Comparison of ENCODE assay signal across 9 cellular contexts in the genomic region with DNA sequence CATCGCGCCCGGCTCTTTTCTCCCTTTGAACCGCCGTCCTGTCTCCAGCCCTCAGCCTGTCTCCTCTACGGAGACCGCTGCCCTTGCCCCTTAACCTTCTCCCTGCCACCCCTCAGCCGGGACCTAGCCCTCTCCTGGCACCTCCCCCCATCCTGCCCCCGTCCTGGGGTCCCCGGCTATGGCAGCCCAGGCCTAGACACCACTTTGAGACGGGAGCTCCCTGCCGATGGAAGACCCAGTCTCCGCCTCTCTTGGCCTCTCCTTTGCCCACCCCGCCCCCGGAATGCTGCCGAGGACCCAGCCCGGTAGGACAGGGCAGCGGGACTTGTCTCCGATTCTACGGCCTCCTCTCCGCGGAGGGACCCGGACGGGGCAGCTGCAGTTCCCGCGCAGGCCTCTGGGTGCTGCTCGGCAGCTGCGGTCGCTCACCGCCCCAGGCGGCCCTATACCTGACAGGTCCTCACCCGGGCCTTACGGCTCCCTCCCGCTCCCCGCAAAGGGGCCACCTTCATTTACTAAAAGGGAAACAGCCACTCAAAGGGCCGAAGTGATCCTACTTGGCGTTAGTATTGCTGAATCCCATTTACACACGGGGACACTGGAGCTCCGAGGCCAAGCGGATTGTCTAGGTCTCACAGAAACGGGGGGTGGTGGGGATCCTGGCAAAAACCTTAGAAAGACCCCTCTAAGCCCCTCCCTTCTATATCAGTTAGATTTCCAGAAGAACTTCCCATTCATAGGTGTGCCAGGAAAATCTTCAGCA. TPM values are rescaled to one million over a fixed set of nuclear protein-coding genes. Genes with fewer than 3 reads are reported as not detected.
DNase-seq lines count a peak whose midpoint lies in the region; ATAC-seq and TF ChIP-seq lines count a peak whose summit lies in the region.
"Had no signal": no experiment of that assay in that cellular context is flagged by ENCODE, and none has a peak within 500 bp of the region (broad histone marks: within the 10 kb centered on the region; RNA-seq: fewer than 3 reads in every experiment).

No MANE protein-coding gene starts in this region.

- peaks cover 65% of the 10 kb centered on the region for H3K27me3 Mint-ChIP-seq in nephron (ENCODE audit: low read depth)
- H3K27me3 Mint-ChIP-seq in stimulated activated naive CD8-positive, alpha-beta T cell treated with anti-CD3 and anti-CD28 coated beads, Interleukin-15, amount 100 ng/mL, for 72 hours: peaks cover 72% of the 10 kb centered on the region

- ATAC-seq in stimulated activated naive CD8-positive, alpha-beta T cell treated with anti-CD3 and anti-CD28 coated beads, Interleukin-15, amount 100 ng/mL, for 72 hours: peak; percentile 98
- no peak for ATAC-seq in HG03097 (IDR thresholded peaks at IDR 0.05; ENCODE audit: low FRiP score, unreplicated experiment)

- DNase-seq in GM12865 (ENCODE audit: low read depth) (peak; percentile 73), HT-29 (ENCODE audit: low spot score) (peak; percentile 81), RKO (ENCODE audit: low spot score) (peak; percentile 64), activated T-helper 1 cell treated with Interleukin-2 at 50 U/mL for 16 hours (ENCODE audit: low read depth) (peak; percentile 51), fibroblast of pulmonary artery (ENCODE audit: low read depth) (peak; percentile 60)
- peak; percentile 75 to 76 for DNase-seq in stimulated activated naive CD8-positive, alpha-beta T cell treated with anti-CD3 and anti-CD28 coated beads, Interleukin-15, amount 100 ng/mL, for 72 hours

- no peaks in the 10 kb centered on the region for H3K4me1 Mint-ChIP-seq in nephron
- H3K4me1 Mint-ChIP-seq in stimulated activated naive CD8-positive, alpha-beta T cell treated with anti-CD3 and anti-CD28 coated beads, Interleukin-15, amount 100 ng/mL, for 72 hours: peaks cover 14% of the 10 kb centered on the region

- H3K27ac Mint-ChIP-seq in nephron: no peak overlapping the region
- H3K27ac Mint-ChIP-seq in stimulated activated naive CD8-positive, alpha-beta T cell treated with anti-CD3 and anti-CD28 coated beads, Interleukin-15, amount 100 ng/mL, for 72 hours: peak overlapping the region in 1 of 2 donors; percentile 48

- no peaks in the 10 kb centered on the region for H3K9me3 Mint-ChIP-seq in nephron
- no peaks in the 10 kb centered on the region for H3K9me3 Mint-ChIP-seq in stimulated activated naive CD8-positive, alpha-beta T cell treated with anti-CD3 and anti-CD28 coated beads, Interleukin-15, amount 100 ng/mL, for 72 hours

- no peak overlapping the region for H3K4me3 ChIP-seq in GM12865 (ENCODE audit: low read depth, low read length)
- no peak overlapping the region for H3K4me3 ChIP-seq in fibroblast of pulmonary artery (replicated peaks; ENCODE audit: low read depth, low read length)

- H3K4me3 Mint-ChIP-seq in nephron: peak overlapping the region in 2 of 3 experiments; percentile 34 to 60
- peak overlapping the region; percentile 68 to 77 for H3K4me3 Mint-ChIP-seq in stimulated activated naive CD8-positive, alpha-beta T cell treated with anti-CD3 and anti-CD28 coated beads, Interleukin-15, amount 100 ng/mL, for 72 hours

- H3K36me3 Mint-ChIP-seq in nephron (ENCODE audit: low read depth): no peaks in the 10 kb centered on the region

- peak; percentile 96 for TF ChIP-seq CTCF in GM12865 (IDR thresholded peaks at IDR 0.05; ENCODE audit: insufficient read depth, low read depth, low read length, missing control alignments)
- peak; percentile 89 for TF ChIP-seq CTCF in fibroblast of pulmonary artery (IDR thresholded peaks at IDR 0.05; ENCODE audit: low read length, missing control alignments)
- peak; percentile 98 to 99 (median 99) for TF ChIP-seq CTCF in nephron (IDR thresholded peaks at IDR 0.05; ENCODE audit: unreplicated experiment in 3 of 3)

RNA-seq across cellular contexts. Expression of gene TAC4, which starts 32.6 kb away (rescaled TPM):
- not detected in 2 replicates for total RNA-seq in HT-29 (2014; rRNA removed; shearing (Covaris generic))
- total RNA-seq: renal cortical epithelial cell had no signal
